11 cellular contexts compared by ENCODE assay signal in the genomic region with DNA sequence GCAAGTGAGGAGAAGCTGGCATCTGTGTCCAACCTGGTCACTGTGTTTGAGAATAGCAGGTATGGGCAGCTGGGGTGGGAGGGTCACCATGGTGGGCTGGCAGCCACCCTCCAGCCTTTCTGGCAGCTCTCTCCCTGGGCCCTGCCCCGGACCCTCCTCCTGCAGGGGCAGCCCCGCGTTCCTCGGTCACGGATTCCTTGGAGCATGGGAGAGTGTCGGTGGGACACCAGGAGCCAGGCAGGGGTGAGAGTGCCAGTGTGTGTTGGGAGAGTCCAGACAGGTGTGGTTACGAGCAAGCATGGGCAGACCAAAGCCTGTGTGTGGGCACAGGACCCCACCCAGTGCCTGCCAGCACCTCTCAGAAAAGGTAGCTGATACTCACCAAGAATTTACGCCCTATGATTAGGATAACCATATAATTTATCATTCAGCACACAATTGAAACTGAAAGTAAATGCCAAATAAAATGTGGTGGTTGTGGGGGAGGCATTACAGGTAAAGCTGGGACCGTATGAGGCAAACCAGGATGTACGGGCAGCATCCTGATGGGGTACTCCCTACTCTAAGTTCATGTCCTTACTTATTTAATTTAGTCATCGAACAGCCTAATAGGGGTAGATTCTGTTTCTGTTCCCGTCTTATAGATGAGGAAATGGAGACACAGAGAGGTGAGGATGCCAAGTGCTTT. TPM values are rescaled to one million over a fixed set of nuclear protein-coding genes. Genes with fewer than 3 reads are reported as not detected.
DNase-seq lines count a peak whose midpoint lies in the region; ATAC-seq, FAIRE-seq and TF ChIP-seq lines count a peak whose summit lies in the region.
"Had no signal": no experiment of that assay in that cellular context is flagged by ENCODE, and none has a peak within 500 bp of the region (broad histone marks: within the 10 kb centered on the region; RNA-seq: fewer than 3 reads in every experiment).

No MANE protein-coding gene starts in this region.

- 0 out of 2 replicates have a peak overlapping the region, but pooled peaks have one; percentile 17 for H2BK12ac ChIP-seq in H1 (ENCODE audit: low read depth, low read length)

- H3K36me3 ChIP-seq in H1 (ENCODE audit: control insufficient read depth in 2 of 4, insufficient read depth in 4 of 4, low read length in 3 of 4): no peaks in the 10 kb centered on the region
- H3K36me3 ChIP-seq in thoracic aorta: no peaks in the 10 kb centered on the region

- no peak for TF ChIP-seq RAD21 in H1 (IDR thresholded peaks at IDR 0.05 in 1 of 2, conservative IDR thresholded peaks at IDR 0.05 in 1 of 2; ENCODE audit: low read depth in 2 of 2, low read length in 2 of 2)

- WGBS in H1 (ENCODE audit: extremely low coverage in 1 of 2, insufficient coverage in 1 of 2, insufficient read length in 1 of 2, insufficient replicate concordance in 2 of 2, low coverage in 1 of 2, low lambda C conversion rate in 2 of 2, missing lambda C conversion rate in 1 of 2), 2 experiments: 90% methylated on average over 8 of the region's 12 CpGs; no CpG with 5 or more reads in 1 of the 2 experiments

- no peaks in the 10 kb centered on the region for H3K27me3 ChIP-seq in H1 (replicated peaks in 1 of 4; ENCODE audit: control insufficient read depth in 3 of 4, extremely low read depth in 1 of 4, insufficient read depth in 3 of 4, low read length in 3 of 4)
- no peaks in the 10 kb centered on the region for H3K27me3 ChIP-seq in thoracic aorta (replicated peaks; ENCODE audit: insufficient read depth)
- H3K27me3 ChIP-seq: hepatocyte had no signal

- no peaks in the 10 kb centered on the region for H3K9me3 Mint-ChIP-seq in activated T-cell treated with anti-CD3 and anti-CD28 coated beads, Interleukin-2, amount 50 U/mL, for 24 hours

- no peak for TF ChIP-seq CTCF in H1 (IDR thresholded peaks at IDR 0.05; ENCODE audit: control extremely low read depth in 1 of 3, insufficient read depth in 1 of 3, low read depth in 1 of 3, low read length in 3 of 3)
- no peak for TF ChIP-seq CTCF in thoracic aorta (IDR thresholded peaks at IDR 0.05)

- H3K27me3 Mint-ChIP-seq in activated T-cell treated with anti-CD3 and anti-CD28 coated beads, Interleukin-2, amount 50 U/mL, for 24 hours: no peaks in the 10 kb centered on the region

- CTCF ChIA-PET in H1 (lab: Charles Lee; ENCODE audit: partially characterized antibody): interaction anchor here (1.1 to 6.5 kb wide), 10 partner anchors 12 to 247 kb away, joined by 3 to 74 read pairs (median 4); no protein-coding TSS in a partner anchor

- H3K27ac Mint-ChIP-seq in activated T-cell treated with anti-CD3 and anti-CD28 coated beads, Interleukin-2, amount 50 U/mL, for 24 hours: peak overlapping the region; percentile 71

- H3K4me1 Mint-ChIP-seq in activated T-cell treated with anti-CD3 and anti-CD28 coated beads, Interleukin-2, amount 50 U/mL, for 24 hours (ENCODE audit: low read depth): peaks cover 17% of the 10 kb centered on the region

- no peaks in the 10 kb centered on the region for H3K79me1 ChIP-seq in H1 (ENCODE audit: low read depth, low read length)

- H2AK5ac ChIP-seq in H1 (ENCODE audit: low read depth, low read length): no peak overlapping the region

- no peaks in the 10 kb centered on the region for H3K79me2 ChIP-seq in H1 (ENCODE audit: control insufficient read depth in 1 of 2, insufficient read depth in 2 of 2, low read length in 2 of 2)
- H3K79me2 ChIP-seq: hepatocyte had no signal

- H3K27ac ChIP-seq in H1 (ENCODE audit: low read depth, low read length): no peak overlapping the region; the same call in 1 of the 2 replicates
- H3K27ac ChIP-seq in thoracic aorta: no peak overlapping the region
- H3K27ac ChIP-seq: hepatocyte had no signal

- no peak for FAIRE-seq in H1 (lab: Jason Lieb, UNC)

- no peak overlapping the region for H2AFZ ChIP-seq in H1 (ENCODE audit: low read length)
- H2AFZ ChIP-seq: hepatocyte had no signal

- no peak overlapping the region for H2BK20ac ChIP-seq in H1 (ENCODE audit: low read length)

- H3K4me1 ChIP-seq in H1 (replicated peaks in 1 of 4; ENCODE audit: control insufficient read depth in 3 of 4, insufficient read depth in 4 of 4, low read length in 3 of 4): no peaks in the 10 kb centered on the region
- H3K4me1 ChIP-seq in thoracic aorta (ENCODE audit: control insufficient read depth in 1 of 2, low read depth in 2 of 2): no peaks in the 10 kb centered on the region

- H3K36me3 Mint-ChIP-seq in activated T-cell treated with anti-CD3 and anti-CD28 coated beads, Interleukin-2, amount 50 U/mL, for 24 hours (ENCODE audit: low read depth): no peaks in the 10 kb centered on the region

- POLR2A ChIA-PET in H1 (lab: Charles Lee; ENCODE audit: partially characterized antibody): interaction anchor here (2.2 to 2.5 kb wide), 2 partner anchors 12 to 20 kb away, joined by 6 to 9 read pairs; a partner anchor contains a TSS

- no peak overlapping the region for H2BK120ac ChIP-seq in H1 (replicated peaks; ENCODE audit: low read depth, low read length)

- H3K4me3 ChIP-seq in H1 (ENCODE audit: extremely low read depth in 1 of 4, insufficient read depth in 2 of 4, low read depth in 3 of 4, low read length in 4 of 4) (no peak overlapping the region), thoracic aorta (peak overlapping the region; percentile 51)
- H3K4me3 ChIP-seq: hepatocyte had no signal

- H4K5ac ChIP-seq in H1 (ENCODE audit: insufficient read length, low read depth, low read length): no peak overlapping the region

- no peak overlapping the region for H4K8ac ChIP-seq in H1 (ENCODE audit: extremely low read depth, insufficient read depth, low read length)

- no peaks in the 10 kb centered on the region for H4K20me1 ChIP-seq in H1 (replicated peaks in 1 of 2; ENCODE audit: control insufficient read depth in 1 of 2, insufficient read depth in 2 of 2, low read length in 2 of 2)

- H3K14ac ChIP-seq in H1 (ENCODE audit: insufficient read length): no peak overlapping the region

- no peak overlapping the region for H3K9ac ChIP-seq in H1 (replicated peaks in 1 of 4; ENCODE audit: extremely low read depth in 1 of 4, low read depth in 3 of 4, low read length in 3 of 4)

- H3K4me2 ChIP-seq in H1 (ENCODE audit: insufficient read depth in 1 of 2, low read depth in 2 of 2, low read length in 2 of 2): no peak overlapping the region
- H3K4me2 ChIP-seq: hepatocyte had no signal

- no peaks in the 10 kb centered on the region for H3K9me3 ChIP-seq in H1 (ENCODE audit: insufficient read depth in 2 of 2, low read depth in 1 of 2, low read length in 1 of 2)
- no peaks in the 10 kb centered on the region for H3K9me3 ChIP-seq in thoracic aorta

- no peaks in the 10 kb centered on the region for H3K23me2 ChIP-seq in H1 (ENCODE audit: low read depth, low read length)

- H3K4ac ChIP-seq in H1 (replicated peaks; ENCODE audit: insufficient read length, low read depth, low read length): no peak overlapping the region

- no peak overlapping the region for H2BK15ac ChIP-seq in H1 (ENCODE audit: low read length)

- H3K4me3 Mint-ChIP-seq in activated T-cell treated with anti-CD3 and anti-CD28 coated beads, Interleukin-2, amount 50 U/mL, for 24 hours: no peak overlapping the region

- TF ChIP-seq EP300 in H1 (IDR thresholded peaks at IDR 0.05; ENCODE audit: borderline replicate concordance in 1 of 2, low read depth in 2 of 2, low read length in 2 of 2): no peak

- in situ Hi-C loops in G401 (cut with HindIII; ENCODE audit: low sequenced_read_pairs): no loop called here

- TF ChIP-seq POLR2A in H1 (IDR thresholded peaks at IDR 0.05; ENCODE audit: control extremely low read depth in 1 of 2, low read depth in 2 of 2, low read length in 2 of 2): no peak

- no peak for DNase-seq in activated T-cell treated with anti-CD3 and anti-CD28 coated beads, Interleukin-2, amount 50 U/mL, for 24 hours
- DNase-seq in activated T-cell treated with anti-CD3 and anti-CD28 coated beads for 4 hours (no peak), H1 (ENCODE audit: low read depth in 1 of 2, low spot score in 2 of 2) (no peak), thoracic aorta (ENCODE audit: low spot score) (no peak), G401 (ENCODE audit: low spot score) (no peak)
- DNase-seq in activated CD4-positive, alpha-beta T cell treated with anti-CD3 and anti-CD28 coated beads, Interleukin-2, amount 50 U/mL, for 4 hours: no peak
- DNase-seq in activated CD4-positive, alpha-beta T cell treated with anti-CD3 and anti-CD28 coated beads, Interleukin-2, amount 50 U/mL, for 48 hours: no peak
- DNase-seq: activated gamma-delta T cell, NCI-H510A treated with DMSO at 0.1 percent for 48 hours had no signal

- H3K56ac ChIP-seq in H1 (replicated peaks; ENCODE audit: insufficient read length, low read depth, low read length): no peak overlapping the region

- no peak overlapping the region for H4K91ac ChIP-seq in H1 (replicated peaks; ENCODE audit: insufficient read length, low read length)

- no peak overlapping the region for H2BK5ac ChIP-seq in H1 (ENCODE audit: low read depth, low read length)

- no peak overlapping the region for H3K23ac ChIP-seq in H1 (ENCODE audit: insufficient read length)

- peak; percentile 5 for ATAC-seq in HG03432 (IDR thresholded peaks at IDR 0.05; ENCODE audit: unreplicated experiment)
- no peak for ATAC-seq in thoracic aorta (ENCODE audit: insufficient number of reproducible peaks, low FRiP score, low read depth)

- no peak overlapping the region for H3K18ac ChIP-seq in H1 (ENCODE audit: extremely low read depth, low read length)

RNA-seq across cellular contexts. Expression of a gene that starts 0.5 kb away (rescaled TPM):
- total RNA-seq in H1 (2021; fragmentation: NEBNext Ultra II Directional; extraction: Animal tissue kit (Norgen Biotek cat#: 25700)): 0.19 and 0.32 TPM in 2 replicates
- polyA plus RNA-seq in H1 (2011; rRNA removed): 0.12 and 0.24 TPM in 2 replicates
- polyA plus RNA-seq in H1 (2011; cell fraction: cytosol; rRNA removed): 0.18 TPM
- 0.76 TPM for polyA plus RNA-seq in H1 (2011; cell fraction: nucleus; rRNA removed)
- 0.10 to 0.13 TPM in 2 of 4 replicates, not detected in the others for polyA plus RNA-seq in H1 (2012, experiment 1 of 2)
- 0.09 TPM for polyA plus RNA-seq in H1 (2012, experiment 2 of 2)
- polyA plus RNA-seq in H1 (2013, experiment 1 of 2): 0.24 TPM
- 0.22 TPM for polyA plus RNA-seq in H1 (2013, experiment 2 of 2)
- 0.06 and 0.56 TPM in 2 replicates for polyA minus RNA-seq in H1 (2011; rRNA and poly(A)+ RNA removed)
- not detected for polyA minus RNA-seq in H1 (2011; cell fraction: cytosol; rRNA and poly(A)+ RNA removed)
- 0.70 TPM for polyA minus RNA-seq in H1 (2011; cell fraction: nucleus; rRNA and poly(A)+ RNA removed)
- total RNA-seq in thoracic aorta: 10 to 100 TPM; 27.5 to 52.5 TPM
- total RNA-seq in G401 (2014; rRNA removed; shearing (Covaris generic)): 0.55 and 1.2 TPM in 2 replicates

RNA-seq across cellular contexts. Expression of a gene that starts 20.0 kb away (rescaled TPM):
- 205 and 214 TPM in 2 replicates for total RNA-seq in H1 (2021; fragmentation: NEBNext Ultra II Directional; extraction: Animal tissue kit (Norgen Biotek cat#: 25700))
- 169 and 242 TPM in 2 replicates for polyA plus RNA-seq in H1 (2011; rRNA removed)
- 194 TPM for polyA plus RNA-seq in H1 (2011; cell fraction: cytosol; rRNA removed)
- 214 TPM for polyA plus RNA-seq in H1 (2011; cell fraction: nucleus; rRNA removed)
- polyA plus RNA-seq in H1 (2012, experiment 1 of 2): 231 to 258 TPM (median 241 TPM) in 4 replicates
- 260 TPM for polyA plus RNA-seq in H1 (2012, experiment 2 of 2)
- 118 TPM for polyA plus RNA-seq in H1 (2013, experiment 1 of 2)
- polyA plus RNA-seq in H1 (2013, experiment 2 of 2): 119 TPM
- 152 and 188 TPM in 2 replicates for polyA minus RNA-seq in H1 (2011; rRNA and poly(A)+ RNA removed)
- 86.4 TPM for polyA minus RNA-seq in H1 (2011; cell fraction: cytosol; rRNA and poly(A)+ RNA removed)
- 82.3 TPM for polyA minus RNA-seq in H1 (2011; cell fraction: nucleus; rRNA and poly(A)+ RNA removed)
- 100 to 1,000 TPM; 237 to 273 TPM for total RNA-seq in thoracic aorta
- 389 and 393 TPM in 2 replicates for total RNA-seq in G401 (2014; rRNA removed; shearing (Covaris generic))

RNA-seq across cellular contexts. Expression of a gene that starts 51.4 kb away (rescaled TPM):
- not detected in 2 replicates for total RNA-seq in H1 (2021; fragmentation: NEBNext Ultra II Directional; extraction: Animal tissue kit (Norgen Biotek cat#: 25700))
- 0.05 and 0.06 TPM in 2 replicates for polyA plus RNA-seq in H1 (2011; rRNA removed)
- polyA plus RNA-seq in H1 (2011; cell fraction: cytosol; rRNA removed): 0.12 TPM
- polyA plus RNA-seq in H1 (2011; cell fraction: nucleus; rRNA removed): 0.27 TPM
- not detected in 4 replicates for polyA plus RNA-seq in H1 (2012, experiment 1 of 2)
- 0.08 TPM for polyA plus RNA-seq in H1 (2012, experiment 2 of 2)
- not detected for polyA plus RNA-seq in H1 (2013, experiment 1 of 2)
- not detected for polyA plus RNA-seq in H1 (2013, experiment 2 of 2)
- polyA minus RNA-seq in H1 (2011; rRNA and poly(A)+ RNA removed): not detected in 2 replicates
- not detected for polyA minus RNA-seq in H1 (2011; cell fraction: cytosol; rRNA and poly(A)+ RNA removed)
- polyA minus RNA-seq in H1 (2011; cell fraction: nucleus; rRNA and poly(A)+ RNA removed): not detected
- total RNA-seq in thoracic aorta: 10 to 100 TPM; 44.3 to 89.7 TPM
- not detected in 2 replicates for total RNA-seq in G401 (2014; rRNA removed; shearing (Covaris generic))
- total RNA-seq: hepatocyte had no signal
- polyA plus RNA-seq: hepatocyte had no signal

Comparison
In these comparisons a context has a peak if more than half of its experiments do, and no peak if none do; other contexts are left out.
1. RNA of a gene that starts 0.5 kb away (total RNA-seq): 27.5 to 52.5 TPM in thoracic aorta; 0.55 to 1.2 TPM in G401 and 0.19 to 0.32 TPM in H1; every median in the first group is over 10 times any median in the second.
2. RNA of a gene that starts 51.4 kb away (total RNA-seq): 44.3 to 89.7 TPM in thoracic aorta; not detected in H1 and not detected in G401; every median in the first group is over 10 times any median in the second.